In the genomic region with DNA sequence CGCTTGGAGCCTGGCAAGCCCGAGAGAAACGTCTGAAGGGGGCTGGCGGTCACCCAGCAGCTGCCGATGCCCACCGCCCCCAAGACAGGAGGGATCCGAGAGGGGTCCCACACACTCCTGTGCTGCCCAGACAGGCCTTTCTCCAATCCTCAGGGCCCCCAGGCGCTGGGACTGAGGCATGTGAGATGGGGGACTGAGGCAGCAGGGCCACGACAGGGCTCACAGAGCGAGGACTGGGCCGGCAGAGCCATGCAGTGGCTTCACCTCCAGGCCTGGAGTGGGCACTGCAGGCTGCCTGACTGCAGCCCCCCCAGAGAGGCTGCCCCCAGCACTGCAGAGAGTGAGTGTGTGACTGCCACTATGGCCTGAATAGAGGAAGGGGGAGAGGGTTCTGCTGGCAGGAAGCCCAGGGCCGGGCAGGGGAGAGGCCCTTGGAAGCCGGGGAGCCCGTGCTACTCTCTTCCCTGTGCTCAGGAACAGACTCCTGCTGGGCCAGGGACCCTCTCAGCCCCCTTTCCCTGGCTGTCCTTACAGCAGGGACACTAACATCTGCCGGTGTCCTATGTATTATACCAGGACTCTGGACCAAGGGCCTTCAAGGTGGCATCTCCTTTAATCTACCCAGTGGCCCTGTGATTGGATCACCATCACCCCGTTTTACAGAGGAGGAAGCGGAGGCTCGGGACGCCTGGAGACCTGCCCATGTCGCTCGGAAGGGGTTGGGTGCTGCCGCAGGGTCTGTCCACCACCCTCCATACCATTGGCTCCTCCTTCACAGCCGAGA, we compare ENCODE assay signal across 22 cellular contexts. TPM values are rescaled to one million over a fixed set of nuclear protein-coding genes. Genes with fewer than 3 reads are reported as not detected.
"Had no signal": no experiment of that assay in that cellular context is flagged by ENCODE, and none has a peak within 500 bp of the region (broad histone marks: within the 10 kb centered on the region; RNA-seq: fewer than 3 reads in every experiment).

No MANE protein-coding gene starts in this region.

- H3K36me3 Mint-ChIP-seq: activated CD4-positive, alpha-beta memory T cell treated with anti-CD3 and anti-CD28 coated beads for 36 hours; activated CD8-positive, alpha-beta memory T cell treated with anti-CD3 and anti-CD28 coated beads, Interleukin-2, amount 10 ng/mL, durations not matched to agents 7 days and 5 days; naive thymus-derived CD4-positive, alpha-beta T cell had no signal

- H3K27ac ChIP-seq: ascending aorta, gastroesophageal sphincter, heart right ventricle, prostate gland, stomach, testis, upper lobe of right lung, VCaP had no signal

- H3K27me3 ChIP-seq: ascending aorta, heart right ventricle, testis, upper lobe of right lung had no signal

- H3K4me3 Mint-ChIP-seq: activated CD4-positive, alpha-beta memory T cell treated with anti-CD3 and anti-CD28 coated beads for 36 hours; activated CD8-positive, alpha-beta memory T cell treated with anti-CD3 and anti-CD28 coated beads, Interleukin-2, amount 10 ng/mL, durations not matched to agents 7 days and 5 days; activated naive CD4-positive, alpha-beta T cell treated with anti-CD3 and anti-CD28 coated beads for 36 hours; naive thymus-derived CD4-positive, alpha-beta T cell had no signal

- DNase-seq: activated CD4-positive, alpha-beta memory T cell treated with anti-CD3 and anti-CD28 coated beads for 36 hours; activated CD8-positive, alpha-beta memory T cell treated with anti-CD3 and anti-CD28 coated beads, Interleukin-2, amount 10 ng/mL, durations not matched to agents 7 days and 5 days; activated naive CD4-positive, alpha-beta T cell treated with anti-CD3 and anti-CD28 coated beads for 36 hours; activated T-cell treated with anti-CD3 and anti-CD28 coated beads, Interleukin-2, amount 50 U/mL, for 1 hour; erythroblast; heart right ventricle; naive thymus-derived CD4-positive, alpha-beta T cell; nucleus accumbens; stomach; T-helper 1 cell; testis; upper lobe of right lung had no signal

- H3K4me2 ChIP-seq: smooth muscle cell had no signal

- ATAC-seq: activated CD8-positive, alpha-beta memory T cell treated with anti-CD3 and anti-CD28 coated beads, Interleukin-2, amount 10 ng/mL, durations not matched to agents 7 days and 5 days; heart right ventricle; naive thymus-derived CD4-positive, alpha-beta T cell; right cardiac atrium; upper lobe of right lung had no signal

- H3K4me1 Mint-ChIP-seq: activated CD8-positive, alpha-beta memory T cell treated with anti-CD3 and anti-CD28 coated beads, Interleukin-2, amount 10 ng/mL, durations not matched to agents 7 days and 5 days; naive thymus-derived CD4-positive, alpha-beta T cell had no signal

- H3K4me1 ChIP-seq: gastroesophageal sphincter, prostate gland, stomach had no signal

- H3K27ac Mint-ChIP-seq: activated CD4-positive, alpha-beta memory T cell treated with anti-CD3 and anti-CD28 coated beads for 36 hours; activated CD8-positive, alpha-beta memory T cell treated with anti-CD3 and anti-CD28 coated beads, Interleukin-2, amount 10 ng/mL, durations not matched to agents 7 days and 5 days; activated naive CD4-positive, alpha-beta T cell treated with anti-CD3 and anti-CD28 coated beads for 36 hours; activated T-helper 2 cell treated with anti-CD3 and anti-CD28 coated beads, Interferon-gamma antibody, Interleukin-2, Interleukin-4, amounts not matched to agents 10 μg/mL and 5 μg/mL and 100 μg/mL, durations not matched to agents 14 hours and 24 hours and 36 hours had no signal

- H3K4me3 ChIP-seq: ascending aorta, gastroesophageal sphincter, heart right ventricle, prostate gland, smooth muscle cell, stomach, testis, upper lobe of right lung had no signal

- H3K9me3 ChIP-seq: ascending aorta, gastroesophageal sphincter, heart right ventricle, prostate gland, stomach, testis, upper lobe of right lung had no signal

- H3K36me3 ChIP-seq: ascending aorta, gastroesophageal sphincter, heart right ventricle, prostate gland, stomach, upper lobe of right lung had no signal

- H3K27me3 Mint-ChIP-seq: activated CD4-positive, alpha-beta memory T cell treated with anti-CD3 and anti-CD28 coated beads for 36 hours; activated CD8-positive, alpha-beta memory T cell treated with anti-CD3 and anti-CD28 coated beads, Interleukin-2, amount 10 ng/mL, durations not matched to agents 7 days and 5 days; naive thymus-derived CD4-positive, alpha-beta T cell had no signal

- FAIRE-seq: bronchial epithelial cell had no signal

- H3K9me3 Mint-ChIP-seq: activated CD4-positive, alpha-beta memory T cell treated with anti-CD3 and anti-CD28 coated beads for 36 hours; activated naive CD4-positive, alpha-beta T cell treated with anti-CD3 and anti-CD28 coated beads for 36 hours; activated T-helper 2 cell treated with anti-CD3 and anti-CD28 coated beads, Interferon-gamma antibody, Interleukin-2, Interleukin-4, amounts not matched to agents 10 μg/mL and 5 μg/mL and 100 μg/mL, durations not matched to agents 14 hours and 24 hours and 36 hours; naive thymus-derived CD4-positive, alpha-beta T cell had no signal

RNA-seq across cellular contexts. Expression of gene TAS1R1, which starts 43.5 kb away (rescaled TPM):
- total RNA-seq: activated CD4-positive, alpha-beta memory T cell treated with anti-CD3 and anti-CD28 coated beads for 36 hours; activated CD8-positive, alpha-beta memory T cell treated with anti-CD3 and anti-CD28 coated beads, Interleukin-2, amount 10 ng/mL, durations not matched to agents 7 days and 5 days; activated naive CD4-positive, alpha-beta T cell treated with anti-CD3 and anti-CD28 coated beads for 36 hours; activated T-helper 2 cell treated with anti-CD3 and anti-CD28 coated beads, Interferon-gamma antibody, Interleukin-2, Interleukin-4, amounts not matched to agents 10 μg/mL and 5 μg/mL and 100 μg/mL, durations not matched to agents 14 hours and 24 hours and 36 hours; ascending aorta; bronchial epithelial cell; cerebellum; gastroesophageal sphincter; heart right ventricle; lung microvascular endothelial cell; naive thymus-derived CD4-positive, alpha-beta T cell; right cardiac atrium; smooth muscle cell; stomach; upper lobe of right lung had no signal
- polyA plus RNA-seq: heart right ventricle; naive thymus-derived CD4-positive, alpha-beta T cell; right cardiac atrium had no signal
